ENCODE assay signal across 12 cellular contexts in the genomic region with DNA sequence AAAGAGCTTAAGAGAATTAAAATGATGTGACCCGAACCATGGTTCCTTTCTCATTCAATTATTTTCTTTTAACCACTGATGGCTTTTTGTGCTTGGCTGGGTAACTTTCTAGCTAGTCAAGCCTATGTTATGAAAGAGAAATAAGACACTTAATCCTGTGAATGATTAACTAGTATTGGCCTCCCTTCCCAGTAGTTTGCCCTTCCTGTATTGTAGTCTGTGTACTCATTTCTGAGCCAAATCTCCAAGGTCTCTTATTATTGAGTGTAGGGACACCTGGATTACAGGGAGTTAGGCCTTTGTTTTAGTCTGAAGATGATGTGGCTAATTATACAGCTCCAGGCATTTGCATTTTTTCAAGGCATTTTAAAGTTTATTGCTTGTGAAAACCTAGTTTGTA.
DNase-seq lines count a peak whose midpoint lies in the region; ATAC-seq, FAIRE-seq and TF ChIP-seq lines count a peak whose summit lies in the region.
"Had no signal": no experiment of that assay in that cellular context is flagged by ENCODE, and none has a peak within 500 bp of the region (broad histone marks: within the 10 kb centered on the region; RNA-seq: fewer than 3 reads in every experiment).

No MANE protein-coding gene starts in this region.

- H3K36me3 ChIP-seq in urinary bladder (ENCODE audit: insufficient read depth): no peaks in the 10 kb centered on the region

- DNase-seq in NCI-H82 (lab: John Stamatoyannopoulos, UW) (peak; percentile 58), NCI-H82 treated with DMSO at 0.1 percent for 48 hours (lab: John Stamatoyannopoulos, UW; ENCODE audit: unreplicated experiment) (no peak), amniotic epithelial cell (ENCODE audit: low read depth) (peak; percentile 56), left lobe of liver (ENCODE audit: low spot score) (no peak), D721Med (ENCODE audit: insufficient read length, low spot score) (no peak), OCI-M2 (lab: John Stamatoyannopoulos, UW; ENCODE audit: unreplicated experiment) (no peak)
- no peak for DNase-seq in stimulated activated CD8-positive, alpha-beta memory T cell treated with anti-CD3 and anti-CD28 coated beads, Interleukin-4, amount 100 ng/mL, for 48 hours
- DNase-seq: naive B cell; NCI-H748 treated with DMSO at 0.1 percent for 48 hours; stimulated activated CD4-positive, alpha-beta T cell treated with anti-CD3 and anti-CD28 coated beads, Interleukin-2, amount 100 ng/mL, for 24 hours; testis had no signal

- no peaks in the 10 kb centered on the region for H3K4me1 ChIP-seq in urinary bladder (ENCODE audit: insufficient read depth)
- H3K4me1 ChIP-seq: testis had no signal

- no peak for TF ChIP-seq CTCF in D721Med (IDR thresholded peaks at IDR 0.05; ENCODE audit: insufficient read depth, missing control alignments)

- 59% methylated on average over 1 of the region's 1 CpG for WGBS in urinary bladder

- ATAC-seq in left lobe of liver: peak; percentile 82

- H3K27ac ChIP-seq in urinary bladder (ENCODE audit: low read depth): peak overlapping the region; percentile 50
- H3K27ac ChIP-seq: testis had no signal

- FAIRE-seq in D721Med (lab: Jason Lieb, UNC): no peak

- no peak overlapping the region for H3K4me3 ChIP-seq in urinary bladder (ENCODE audit: low read depth, low read length)
- H3K4me3 ChIP-seq: testis had no signal

Comparison
In these comparisons a context has a peak if more than half of its experiments do, and no peak if none do; other contexts are left out.
1. DNase-seq: peak in NCI-H82 (single experiment) and amniotic epithelial cell (single experiment); none in NCI-H82 treated with DMSO at 0.1 percent for 48 hours (single experiment), left lobe of liver (single experiment), stimulated activated CD8-positive, alpha-beta memory T cell treated with anti-CD3 and anti-CD28 coated beads, Interleukin-4, amount 100 ng/mL, for 48 hours (single experiment), D721Med (single experiment) and OCI-M2 (single experiment).